Comparison of ENCODE assay signal across 17 cellular contexts in genomic region chr1:30159015-30159414, GRCh38.
DNase-seq lines count a peak whose midpoint lies in the region; FAIRE-seq and TF ChIP-seq lines count a peak whose summit lies in the region.
"Had no signal": no experiment of that assay in that cellular context is flagged by ENCODE, and none has a peak within 500 bp of the region (broad histone marks: within the 10 kb centered on the region; RNA-seq: fewer than 3 reads in every experiment).

No MANE protein-coding gene starts in this region.

- no peak overlapping the region for H4K8ac ChIP-seq in H1 (ENCODE audit: extremely low read depth, insufficient read depth, low read length)

- POLR2A ChIA-PET in HEK293 (lab: Yijun Ruan, JAX): no interaction called here
- POLR2A ChIA-PET in H1 (lab: Charles Lee; ENCODE audit: partially characterized antibody): no interaction called here

- no peak overlapping the region for H4K91ac ChIP-seq in H1 (replicated peaks; ENCODE audit: insufficient read length, low read length)

- 79% methylated on average over 3 of the region's 3 CpGs; no CpG with 5 or more reads in 1 of the 2 experiments for whole genome bisulfite sequencing in H1 (ENCODE audit: extremely low coverage in 1 of 2, insufficient coverage in 1 of 2, insufficient read length in 1 of 2, insufficient replicate concordance in 2 of 2, low coverage in 1 of 2, low lambda C conversion rate in 2 of 2, missing lambda C conversion rate in 1 of 2), 2 experiments
- WGBS in suprapubic skin: 61% methylated on average over 3 of the region's 3 CpGs

- H2BK20ac ChIP-seq in H1 (ENCODE audit: low read length): no peak overlapping the region

- DNase-seq in Daoy (ENCODE audit: low read depth) (peak; percentile 45), H1 (ENCODE audit: low read depth in 1 of 2, low spot score in 2 of 2) (no peak), urothelium cell line (ENCODE audit: low spot score) (peak; percentile 48), suprapubic skin (ENCODE audit: low spot score in 2 of 2) (no peak), Ammon's horn (ENCODE audit: low spot score) (no peak), NCI-H345 (lab: John Stamatoyannopoulos, UW) (no peak)
- DNase-seq: AML-193; CD4-positive, alpha-beta memory T cell; DMS153; DMS79; GF-D8; H9 had no signal

- no peak overlapping the region for H3K14ac ChIP-seq in H1 (ENCODE audit: insufficient read length)

- H3K9ac ChIP-seq in H1 (replicated peaks in 1 of 4; ENCODE audit: extremely low read depth in 1 of 4, low read depth in 3 of 4, low read length in 3 of 4): no peak overlapping the region
- H3K9ac ChIP-seq: BLaER1 had no signal

- no peak overlapping the region for H3K4ac ChIP-seq in H1 (replicated peaks; ENCODE audit: insufficient read length, low read depth, low read length)

- no peak overlapping the region for H2BK120ac ChIP-seq in H1 (replicated peaks; ENCODE audit: low read depth, low read length)

- H3K23me2 ChIP-seq in H1 (ENCODE audit: low read depth, low read length): no peaks in the 10 kb centered on the region

- H4K5ac ChIP-seq in H1 (ENCODE audit: insufficient read length, low read depth, low read length): no peak overlapping the region

- no peak overlapping the region for H3K4me3 ChIP-seq in HEK293 (ENCODE audit: low read depth, low read length)
- no peak overlapping the region for H3K4me3 ChIP-seq in H1 (ENCODE audit: extremely low read depth in 1 of 4, insufficient read depth in 2 of 4, low read depth in 3 of 4, low read length in 4 of 4)
- H3K4me3 ChIP-seq in suprapubic skin: no peak overlapping the region
- H3K4me3 ChIP-seq: A549, BLaER1 had no signal

- H2BK15ac ChIP-seq in H1 (ENCODE audit: low read length): no peak overlapping the region

- H4K20me1 ChIP-seq in H1 (replicated peaks in 1 of 2; ENCODE audit: control insufficient read depth in 1 of 2, insufficient read depth in 2 of 2, low read length in 2 of 2): no peaks in the 10 kb centered on the region
- H4K20me1 ChIP-seq: BLaER1 had no signal

- FAIRE-seq in H1 (lab: Jason Lieb, UNC) (no peak), urothelium cell line (lab: Jason Lieb, UNC) (no peak)
- FAIRE-seq: A549 had no signal

- H2AK5ac ChIP-seq in H1 (ENCODE audit: low read depth, low read length): no peak overlapping the region

- no peak overlapping the region for H3K4me2 ChIP-seq in H1 (ENCODE audit: insufficient read depth in 1 of 2, low read depth in 2 of 2, low read length in 2 of 2)
- H3K4me2 ChIP-seq: A549 had no signal

- H3K27ac ChIP-seq in HEK293 (ENCODE audit: extremely low read depth, low read depth, low read length) (no peak overlapping the region), H1 (ENCODE audit: low read depth, low read length) (no peak overlapping the region), suprapubic skin (no peak overlapping the region)
- H3K27ac ChIP-seq: 22Rv1, A549, BLaER1, HL-60 had no signal

- 0 out of 2 replicates have a peak overlapping the region, but pooled peaks have one; percentile 57 for H2AFZ ChIP-seq in H1 (ENCODE audit: low read length)

- TF ChIP-seq POLR2A in H1 (IDR thresholded peaks at IDR 0.05; ENCODE audit: control extremely low read depth in 1 of 2, low read depth in 2 of 2, low read length in 2 of 2): no peak
- TF ChIP-seq POLR2A in suprapubic skin (IDR thresholded peaks at IDR 0.05): no peak

- peak overlapping the region; percentile 24; the same call in 1 of the 2 replicates for H3K18ac ChIP-seq in H1 (ENCODE audit: extremely low read depth, low read length)

- no peak overlapping the region for H2BK12ac ChIP-seq in H1 (ENCODE audit: low read depth, low read length)

- no peaks in the 10 kb centered on the region for H3K4me1 ChIP-seq in HEK293 (ENCODE audit: control insufficient read depth, insufficient read depth, low read length)
- H3K4me1 ChIP-seq in H1 (replicated peaks in 1 of 4; ENCODE audit: control insufficient read depth in 3 of 4, insufficient read depth in 4 of 4, low read length in 3 of 4): peaks cover 0 to 4% (median 0%) of the 10 kb centered on the region in 4 experiments; a peak in 2 of 7 replicates
- H3K4me1 ChIP-seq in suprapubic skin: no peaks in the 10 kb centered on the region
- H3K4me1 ChIP-seq: A549 had no signal

- TF ChIP-seq EP300 in H1 (IDR thresholded peaks at IDR 0.05; ENCODE audit: borderline replicate concordance in 1 of 2, low read depth in 2 of 2, low read length in 2 of 2): no peak
- no peak for TF ChIP-seq EP300 in suprapubic skin (IDR thresholded peaks at IDR 0.05)

- H3K79me1 ChIP-seq in H1 (ENCODE audit: low read depth, low read length): no peaks in the 10 kb centered on the region

- no peak overlapping the region for H3K23ac ChIP-seq in H1 (ENCODE audit: insufficient read length)

- no peak overlapping the region for H3K56ac ChIP-seq in H1 (replicated peaks; ENCODE audit: insufficient read length, low read depth, low read length)

- no peaks in the 10 kb centered on the region for H3K9me3 ChIP-seq in HEK293 (ENCODE audit: control insufficient read depth, insufficient read depth, low read depth, low read length)
- no peaks in the 10 kb centered on the region for H3K9me3 ChIP-seq in H1 (ENCODE audit: insufficient read depth in 2 of 2, low read depth in 1 of 2, low read length in 1 of 2)
- no peaks in the 10 kb centered on the region for H3K9me3 ChIP-seq in suprapubic skin
- H3K9me3 ChIP-seq: A549 had no signal

- no peaks in the 10 kb centered on the region for H3K27me3 ChIP-seq in H1 (replicated peaks in 1 of 4; ENCODE audit: control insufficient read depth in 3 of 4, extremely low read depth in 1 of 4, insufficient read depth in 3 of 4, low read length in 3 of 4)
- peaks cover 10% of the 10 kb centered on the region for H3K27me3 ChIP-seq in suprapubic skin
- H3K27me3 ChIP-seq: BLaER1 had no signal

- TF ChIP-seq CTCF in HEK293 (tag by site-specific recombination; IDR thresholded peaks at IDR 0.05) (no peak), H1 (IDR thresholded peaks at IDR 0.05; ENCODE audit: control extremely low read depth in 1 of 3, insufficient read depth in 1 of 3, low read depth in 1 of 3, low read length in 3 of 3) (no peak), suprapubic skin (IDR thresholded peaks at IDR 0.05) (no peak)

- CTCF ChIA-PET in HEK293 (lab: Yijun Ruan, JAX): interaction anchor here (1.2 kb wide), 1 partner anchor 221 kb away, joined by 4 read pairs; no protein-coding TSS in a partner anchor
- CTCF ChIA-PET in H1 (lab: Charles Lee; ENCODE audit: partially characterized antibody): no interaction called here

- H2BK5ac ChIP-seq in H1 (ENCODE audit: low read depth, low read length): no peak overlapping the region

- no peak for TF ChIP-seq RAD21 in H1 (IDR thresholded peaks at IDR 0.05 in 1 of 2, conservative IDR thresholded peaks at IDR 0.05 in 1 of 2; ENCODE audit: low read depth in 2 of 2, low read length in 2 of 2)

- H3K36me3 ChIP-seq in HEK293 (ENCODE audit: control insufficient read depth in 2 of 2, insufficient read depth in 1 of 2, low read length in 2 of 2) (no peaks in the 10 kb centered on the region), H1 (ENCODE audit: control insufficient read depth in 2 of 4, insufficient read depth in 4 of 4, low read length in 3 of 4) (no peaks in the 10 kb centered on the region), suprapubic skin (no peaks in the 10 kb centered on the region)
- H3K36me3 ChIP-seq: BLaER1 had no signal

- no peaks in the 10 kb centered on the region for H3K79me2 ChIP-seq in H1 (ENCODE audit: control insufficient read depth in 1 of 2, insufficient read depth in 2 of 2, low read length in 2 of 2)

TF ChIP-seq in HEK293, 187 proteins besides CTCF, POLR2A, EP300 and RAD21:
- TF ChIP-seq EGR2 (tag by site-specific recombination; IDR thresholded peaks at IDR 0.05; ENCODE audit: low read depth) (0 out of 2 replicates have a peak, but pooled peaks have one; percentile 8), ZNF121 (tag by site-specific recombination; IDR thresholded peaks at IDR 0.05) (no peak)
TF ChIP-seq in HEK293: peak in this region for 1.

TF ChIP-seq in H1, 55 proteins besides CTCF, POLR2A, EP300 and RAD21:
- TF ChIP-seq POLR2AphosphoS5 (IDR thresholded peaks at IDR 0.05; ENCODE audit: low read depth, low read length): no peak
- TF ChIP-seq SP4 (IDR thresholded peaks at IDR 0.05; ENCODE audit: low read length): no peak
- TF ChIP-seq RNF2 (IDR thresholded peaks at IDR 0.05; ENCODE audit: borderline replicate concordance, low read depth, low read length, missing control alignments, poor library complexity, severe bottlenecking): no peak
- TF ChIP-seq, protein P1, sequence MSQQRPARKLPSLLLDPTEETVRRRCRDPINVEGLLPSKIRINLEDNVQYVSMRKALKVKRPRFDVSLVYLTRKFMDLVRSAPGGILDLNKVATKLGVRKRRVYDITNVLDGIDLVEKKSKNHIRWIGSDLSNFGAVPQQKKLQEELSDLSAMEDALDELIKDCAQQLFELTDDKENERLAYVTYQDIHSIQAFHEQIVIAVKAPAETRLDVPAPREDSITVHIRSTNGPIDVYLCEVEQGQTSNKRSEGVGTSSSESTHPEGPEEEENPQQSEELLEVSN (IDR thresholded peaks at IDR 0.05): no peak
- no peak for TF ChIP-seq CREB1 (IDR thresholded peaks at IDR 0.05)
- TF ChIP-seq SP1 (IDR thresholded peaks at IDR 0.05; ENCODE audit: low read depth, low read length): no peak
- TF ChIP-seq RXRA (IDR thresholded peaks at IDR 0.05; ENCODE audit: insufficient read depth, low read depth, low read length): no peak
- TF ChIP-seq FOSL1 (IDR thresholded peaks at IDR 0.05; ENCODE audit: insufficient read depth, low read depth, low read length): no peak
- no peak for TF ChIP-seq HDAC6 (IDR thresholded peaks at IDR 0.05; ENCODE audit: low read depth, low read length)
- no peak for TF ChIP-seq EZH2 (IDR thresholded peaks at IDR 0.05; ENCODE audit: low read depth, low read length, severe bottlenecking)

Comparison
In these comparisons a context has a peak if more than half of its experiments do, and no peak if none do; other contexts are left out.
1. DNase-seq: peak in Daoy (single experiment) and urothelium cell line (single experiment); none in H1 (0 of 2), suprapubic skin (0 of 2), Ammon's horn (single experiment) and NCI-H345 (single experiment).